ENCODE assay signal across 8 cellular contexts in the genomic region with DNA sequence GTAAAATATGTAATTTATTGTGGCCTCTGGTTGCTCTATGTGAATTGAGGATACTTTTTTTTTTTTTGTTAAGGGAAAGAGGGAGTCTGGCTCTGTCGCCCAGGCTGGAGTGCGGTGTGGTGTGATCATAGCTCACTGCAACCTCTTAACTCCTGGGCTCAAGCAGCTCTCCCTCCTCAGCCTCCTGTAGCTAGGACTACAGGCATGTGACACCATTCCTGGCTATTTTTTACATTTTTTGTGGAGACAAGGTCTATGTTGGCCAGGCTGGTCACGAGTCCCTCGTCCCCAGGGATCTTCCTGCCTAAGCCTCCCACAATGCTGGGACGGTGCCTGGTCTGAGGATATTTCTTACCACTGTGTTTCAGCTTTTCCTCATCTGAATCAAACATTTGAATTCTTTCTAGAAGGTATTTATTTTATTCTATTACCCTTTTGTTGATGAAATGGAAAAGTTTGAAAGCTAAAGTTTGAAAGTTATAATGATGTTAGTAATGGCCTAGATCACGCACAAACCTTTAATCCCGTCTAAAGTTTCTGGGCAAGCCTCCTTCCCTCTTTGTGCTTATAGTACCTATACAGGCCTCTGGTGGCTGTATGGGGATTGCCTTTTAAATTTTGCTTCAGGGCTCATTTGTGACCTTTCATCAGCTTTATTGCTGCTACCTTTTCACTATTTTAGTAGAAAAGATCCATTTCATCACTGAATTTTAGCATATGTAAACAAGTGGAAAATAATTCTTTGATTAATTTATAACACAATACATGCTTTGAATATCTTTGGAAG. TPM values are rescaled to one million over a fixed set of nuclear protein-coding genes. Genes with fewer than 3 reads are reported as not detected.
DNase-seq lines count a peak whose midpoint lies in the region; TF ChIP-seq lines count a peak whose summit lies in the region.

No MANE protein-coding gene starts in this region.

- peak; percentile 27 for DNase-seq in AG08395 (ENCODE audit: low spot score)
- peak; percentile 35 for DNase-seq in RWPE1 (ENCODE audit: low spot score)
- peak; percentile 47 for DNase-seq in ecto neural progenitor cell (ENCODE audit: low spot score)
- DNase-seq in lung microvascular endothelial cell (ENCODE audit: low read depth in 2 of 2) = peak; percentile 65 to 72
- no peak for DNase-seq in type B pancreatic cell (ENCODE audit: extremely low spot score, unreplicated experiment)
- DNase-seq in stimulated activated CD8-positive, alpha-beta memory T cell treated with anti-CD3 and anti-CD28 coated beads, Interleukin-4, amount 100 ng/mL, for 48 hours = no peak
- no peak for DNase-seq in stimulated activated CD4-positive, alpha-beta T cell treated with anti-CD3 and anti-CD28 coated beads, Interleukin-12 subunit alpha, Interleukin-12 subunit beta, amount 100 ng/mL, for 4 hours

- peak overlapping the region; percentile 66 for H3K27ac ChIP-seq in RWPE1

- H3K27ac Mint-ChIP-seq in type B pancreatic cell = peak overlapping the region; percentile 100

- CTCF ChIA-PET in RWPE1 (lab: Yijun Ruan, JAX) = interaction anchor here (0.6 kb wide), 1 partner anchor 540 kb away, joined by 3 read pairs; no protein-coding TSS in a partner anchor

- H3K4me3 ChIP-seq in GM12875 (ENCODE audit: low read depth, low read length) = peak overlapping the region; percentile 77

- POLR2A ChIA-PET in RWPE1 (lab: Yijun Ruan, JAX; ENCODE audit: low non-redundant PET) = no interaction called here

- no peak for TF ChIP-seq CTCF in GM12875 (IDR thresholded peaks at IDR 0.05; ENCODE audit: borderline replicate concordance, insufficient read depth, low read depth, low read length)
- TF ChIP-seq CTCF in RWPE1 (conservative IDR thresholded peaks at IDR 0.05; ENCODE audit: low read depth) = peak; percentile 53
- TF ChIP-seq CTCF in type B pancreatic cell (conservative IDR thresholded peaks at IDR 0.05) = peak; percentile 65

- peak overlapping the region; percentile 99 for H3K4me3 Mint-ChIP-seq in type B pancreatic cell

- peaks cover 11% of the 10 kb centered on the region for H3K36me3 Mint-ChIP-seq in type B pancreatic cell

- H3K9me3 Mint-ChIP-seq in type B pancreatic cell = no peaks in the 10 kb centered on the region

- peaks cover 18% of the 10 kb centered on the region for H3K4me1 Mint-ChIP-seq in type B pancreatic cell (ENCODE audit: unreplicated experiment)

- peaks cover 2% of the 10 kb centered on the region for H3K27me3 Mint-ChIP-seq in type B pancreatic cell

RNA-seq across cellular contexts. Expression of gene IFRD1, which starts 2.0 kb away (rescaled TPM):
- total RNA-seq in lung microvascular endothelial cell (18.7 and 38.9 TPM in 2 replicates), type B pancreatic cell (ENCODE audit: low replicate concordance) (78.4 and 93.1 TPM in 2 replicates)

RNA-seq across cellular contexts. Expression of gene LSMEM1, which starts 28.5 kb away (rescaled TPM):
- total RNA-seq in lung microvascular endothelial cell (0.20 and 0.22 TPM in 2 replicates), type B pancreatic cell (ENCODE audit: low replicate concordance) (0.98 and 1.9 TPM in 2 replicates)

Comparison
In these comparisons a context has a peak if more than half of its experiments do, and no peak if none do; other contexts are left out.
1. DNase-seq: peak in AG08395 (single experiment), RWPE1 (single experiment), ecto neural progenitor cell (single experiment) and lung microvascular endothelial cell (2 of 2); none in type B pancreatic cell (single experiment), stimulated activated CD8-positive, alpha-beta memory T cell treated with anti-CD3 and anti-CD28 coated beads, Interleukin-4, amount 100 ng/mL, for 48 hours (single experiment) and stimulated activated CD4-positive, alpha-beta T cell treated with anti-CD3 and anti-CD28 coated beads, Interleukin-12 subunit alpha, Interleukin-12 subunit beta, amount 100 ng/mL, for 4 hours (single experiment).